Comparison of ENCODE assay signal across 25 cellular contexts in the genomic region with DNA sequence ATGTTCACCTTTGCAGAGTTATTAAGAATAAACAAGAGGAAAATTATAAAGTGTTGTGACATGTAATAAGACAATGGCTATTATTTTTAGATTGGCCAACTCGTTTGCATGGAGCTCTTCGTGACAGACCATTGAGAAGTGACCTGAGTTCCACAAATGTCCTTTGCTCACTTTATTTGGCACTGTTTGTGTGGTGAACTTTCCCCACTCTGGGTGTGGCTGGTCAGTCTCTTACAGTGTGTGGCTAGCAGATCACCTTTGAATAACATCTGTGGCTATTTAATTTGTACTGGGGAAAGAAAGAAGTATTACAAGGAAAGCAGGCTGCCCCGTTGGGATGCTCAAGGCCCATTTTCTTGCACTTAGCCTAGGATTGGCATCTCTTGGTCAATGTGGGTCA.
"Had no signal": no experiment of that assay in that cellular context is flagged by ENCODE, and none has a peak within 500 bp of the region (broad histone marks: within the 10 kb centered on the region; RNA-seq: fewer than 3 reads in every experiment).

No MANE protein-coding gene starts in this region.

- H3K4me3 Mint-ChIP-seq: dendritic cell treated with granulocyte-macrophage colony-stimulating factor and Interleukin-4, amounts not matched to agents 40 ng/mL and 50 ng/mL, for 4 days; effector memory CD8-positive, alpha-beta T cell; endodermal cell had no signal

- H3K4me3 ChIP-seq: colonic mucosa, coronary artery, dorsolateral prefrontal cortex, esophagus muscularis mucosa, esophagus squamous epithelium, gastrocnemius medialis, gastroesophageal sphincter, heart left ventricle, heart right ventricle had no signal

- H3K9me3 ChIP-seq: colonic mucosa, esophagus muscularis mucosa, esophagus squamous epithelium, gastrocnemius medialis, gastroesophageal sphincter, heart left ventricle, heart right ventricle had no signal

- H3K27me3 Mint-ChIP-seq: effector memory CD8-positive, alpha-beta T cell had no signal

- H3K27me3 ChIP-seq: colonic mucosa, dorsolateral prefrontal cortex, esophagus muscularis mucosa, esophagus squamous epithelium, foreskin keratinocyte, gastroesophageal sphincter, heart left ventricle had no signal

- DNase-seq: colonic mucosa; cortex of kidney; dermis blood vessel endothelial cell; dorsolateral prefrontal cortex; effector CD4-positive, alpha-beta T cell; effector CD8-positive, alpha-beta T cell; effector memory CD4-positive, alpha-beta T cell; effector memory CD8-positive, alpha-beta T cell; endodermal cell; erythroblast; esophagus squamous epithelium; foreskin fibroblast; foreskin keratinocyte; foreskin melanocyte; gastrocnemius medialis; glutamatergic neuron; head of caudate nucleus; heart left ventricle; heart right ventricle had no signal

- H3K27ac Mint-ChIP-seq: dendritic cell treated with granulocyte-macrophage colony-stimulating factor and Interleukin-4, amounts not matched to agents 40 ng/mL and 50 ng/mL, for 4 days; effector memory CD8-positive, alpha-beta T cell; endodermal cell had no signal

- H3K9me3 Mint-ChIP-seq: dendritic cell treated with granulocyte-macrophage colony-stimulating factor and Interleukin-4, amounts not matched to agents 40 ng/mL and 50 ng/mL, for 4 days; endodermal cell had no signal

- H3K36me3 ChIP-seq: colonic mucosa, esophagus muscularis mucosa, esophagus squamous epithelium, gastrocnemius medialis, gastroesophageal sphincter, heart right ventricle had no signal

- H3K27ac ChIP-seq: colonic mucosa, coronary artery, dorsolateral prefrontal cortex, epithelial cell of prostate, esophagus muscularis mucosa, esophagus squamous epithelium, foreskin keratinocyte, gastrocnemius medialis, gastroesophageal sphincter had no signal

- ATAC-seq: effector memory CD8-positive, alpha-beta T cell; esophagus mucosa; foreskin keratinocyte; gastrocnemius medialis; gastroesophageal sphincter; heart left ventricle; heart right ventricle had no signal

- H3K4me1 ChIP-seq: colonic mucosa, esophagus muscularis mucosa, foreskin keratinocyte, gastrocnemius medialis had no signal
